Comparison of ENCODE assay signal across 8 cellular contexts in the genomic region with DNA sequence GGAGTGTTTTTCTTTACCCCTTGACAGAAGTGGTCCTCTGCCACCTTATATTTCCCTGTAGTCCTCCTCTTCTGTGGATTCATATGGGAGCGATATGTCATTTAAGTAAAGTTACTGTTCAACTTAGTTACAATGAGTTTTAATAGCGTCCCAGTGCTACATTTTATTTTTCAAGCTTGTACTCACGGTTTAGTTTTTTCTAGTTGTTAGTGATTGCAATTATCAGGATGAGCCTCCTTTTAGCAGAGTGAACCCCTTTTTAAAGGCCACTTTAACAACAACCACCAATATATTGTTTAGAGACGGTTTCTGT. TPM values are rescaled to one million over a fixed set of nuclear protein-coding genes. Genes with fewer than 3 reads are reported as not detected.
DNase-seq lines count a peak whose midpoint lies in the region; ATAC-seq, FAIRE-seq and TF ChIP-seq lines count a peak whose summit lies in the region.

No MANE protein-coding gene starts in this region.

- no peak for DNase-seq in activated CD4-positive, alpha-beta T cell treated with anti-CD3 and anti-CD28 coated beads for 36 hours
- DNase-seq in activated CD4-positive, alpha-beta T cell treated with anti-CD3 and anti-CD28 coated beads for 1 hour, result no peak
- DNase-seq in astrocyte (ENCODE audit: low read depth), result no peak
- no peak for DNase-seq in thoracic aorta (ENCODE audit: low spot score)
- no peak for DNase-seq in NCI-H82 treated with DMSO at 0.1 percent for 48 hours (lab: John Stamatoyannopoulos, UW; ENCODE audit: unreplicated experiment)
- no peak for DNase-seq in GDM1 (lab: John Stamatoyannopoulos, UW)

- peaks cover 12% of the 10 kb centered on the region for H3K4me1 ChIP-seq in astrocyte (ENCODE audit: insufficient read depth, low read length)
- peaks cover 9 to 46% (median 16%) of the 10 kb centered on the region in 4 donors for H3K4me1 ChIP-seq in liver (ENCODE audit: control insufficient read depth in 4 of 4, insufficient read depth in 4 of 4, low read length in 3 of 4)
- H3K4me1 ChIP-seq in thoracic aorta (ENCODE audit: control insufficient read depth in 1 of 2, low read depth in 2 of 2), result peaks cover 23 to 34% of the 10 kb centered on the region in 2 donors

- no peaks in the 10 kb centered on the region for H3K27me3 Mint-ChIP-seq in activated CD4-positive, alpha-beta T cell treated with anti-CD3 and anti-CD28 coated beads for 36 hours
- H3K27me3 Mint-ChIP-seq in astrocyte (ENCODE audit: low read depth, unreplicated experiment), result no peaks in the 10 kb centered on the region

- H3K9ac ChIP-seq in astrocyte (ENCODE audit: low read length), result peak overlapping the region; percentile 100
- peak overlapping the region; percentile 99 for H3K9ac ChIP-seq in liver (ENCODE audit: low read depth in 1 of 2, low read length in 2 of 2)

- H3K36me3 ChIP-seq in astrocyte (ENCODE audit: insufficient read depth, low read length) (peaks cover 5% of the 10 kb centered on the region), liver (ENCODE audit: control insufficient read depth in 4 of 4, insufficient read depth in 3 of 4, low read depth in 1 of 4, low read length in 3 of 4) (peaks cover 0 to 1% (median 0%) of the 10 kb centered on the region in 4 donors), thoracic aorta (no peaks in the 10 kb centered on the region)

- H2AFZ ChIP-seq in astrocyte (ENCODE audit: low read depth, low read length), result no peak overlapping the region

- H3K27ac ChIP-seq in astrocyte (ENCODE audit: low read depth, low read length), result peak overlapping the region; percentile 96
- peak overlapping the region; percentile 94 to 99 for H3K27ac ChIP-seq in liver (ENCODE audit: low read depth in 1 of 2, low read length in 2 of 2)
- peak overlapping the region; percentile 96 to 100 for H3K27ac ChIP-seq in thoracic aorta

- no peak for ATAC-seq in activated CD4-positive, alpha-beta T cell treated with anti-CD3 and anti-CD28 coated beads for 36 hours
- ATAC-seq in thoracic aorta (ENCODE audit: insufficient number of reproducible peaks, low FRiP score, low read depth) (no peak), HG02642 (IDR thresholded peaks at IDR 0.05; ENCODE audit: poor library complexity, unreplicated experiment) (no peak)

- H3K4me1 Mint-ChIP-seq in activated CD4-positive, alpha-beta T cell treated with anti-CD3 and anti-CD28 coated beads for 36 hours, result peaks cover 39% of the 10 kb centered on the region
- H3K4me1 Mint-ChIP-seq in astrocyte (ENCODE audit: low read depth, unreplicated experiment), result peaks cover 16% of the 10 kb centered on the region

- TF ChIP-seq CTCF in astrocyte (IDR thresholded peaks at IDR 0.05; ENCODE audit: insufficient read depth, low read depth, low read length) (no peak), liver (IDR thresholded peaks at IDR 0.05; ENCODE audit: low read depth, low read length, missing input control) (no peak), thoracic aorta (IDR thresholded peaks at IDR 0.05) (no peak)

- 1% methylated on average over 4 of the region's 4 CpGs for WGBS in liver

- H3K36me3 Mint-ChIP-seq in activated CD4-positive, alpha-beta T cell treated with anti-CD3 and anti-CD28 coated beads for 36 hours (ENCODE audit: low read depth), result peaks cover 49% of the 10 kb centered on the region
- peaks cover 12% of the 10 kb centered on the region for H3K36me3 Mint-ChIP-seq in astrocyte (ENCODE audit: low read depth, unreplicated experiment)

- H4K20me1 ChIP-seq in astrocyte (ENCODE audit: insufficient read depth, low read length), result peaks cover 60% of the 10 kb centered on the region

- FAIRE-seq in astrocyte (lab: Jason Lieb, UNC), result no peak

- intact Hi-C loops in activated CD4-positive, alpha-beta T cell treated with anti-CD3 and anti-CD28 coated beads for 36 hours (cut with DNase I, micrococcal nuclease), result loop anchor here in 1 of 2 experiments (2.0 to 5.0 kb wide), 3 partner anchors 14 to 151 kb away; no protein-coding TSS in a partner anchor

- H3K79me2 ChIP-seq in astrocyte (ENCODE audit: insufficient read depth, low read length), result peaks cover 65% of the 10 kb centered on the region

- H3K4me3 ChIP-seq in astrocyte (ENCODE audit: insufficient read depth, low read depth, low read length), result peak overlapping the region; percentile 100
- H3K4me3 ChIP-seq in liver (ENCODE audit: low read depth in 1 of 3, low read length in 3 of 3), result peak overlapping the region; percentile 85 to 95 (median 90)
- H3K4me3 ChIP-seq in thoracic aorta, result peak overlapping the region; percentile 81

- H3K27ac Mint-ChIP-seq in activated CD4-positive, alpha-beta T cell treated with anti-CD3 and anti-CD28 coated beads for 36 hours, result peak overlapping the region; percentile 100
- peak overlapping the region; percentile 94 for H3K27ac Mint-ChIP-seq in astrocyte (ENCODE audit: unreplicated experiment)

- H3K4me2 ChIP-seq in astrocyte (ENCODE audit: low read length), result peak overlapping the region; percentile 95

- peak overlapping the region; percentile 100 for H3K4me3 Mint-ChIP-seq in activated CD4-positive, alpha-beta T cell treated with anti-CD3 and anti-CD28 coated beads for 36 hours
- H3K4me3 Mint-ChIP-seq in astrocyte (ENCODE audit: unreplicated experiment), result peak overlapping the region; percentile 100

- H3K27me3 ChIP-seq in astrocyte (ENCODE audit: insufficient read depth, low read length) (no peaks in the 10 kb centered on the region), liver (ENCODE audit: control insufficient read depth in 4 of 4, insufficient read depth in 4 of 4, low read length in 3 of 4) (no peaks in the 10 kb centered on the region), thoracic aorta (replicated peaks; ENCODE audit: insufficient read depth) (no peaks in the 10 kb centered on the region)

- POLR2A ChIA-PET in activated CD4-positive, alpha-beta T cell treated with anti-CD3 and anti-CD28 coated beads for 36 hours (lab: Charles Lee), result interaction anchor here (0.6 to 3.5 kb wide), 4 partner anchors 26 to 152 kb away, joined by 3 to 11 read pairs (median 3); no protein-coding TSS in a partner anchor

- H3K9me3 ChIP-seq in astrocyte (ENCODE audit: insufficient read depth, low read depth, low read length), result no peaks in the 10 kb centered on the region
- H3K9me3 ChIP-seq in liver (ENCODE audit: control insufficient read depth in 4 of 4, low read length in 3 of 4), result no peaks in the 10 kb centered on the region
- no peaks in the 10 kb centered on the region for H3K9me3 ChIP-seq in thoracic aorta

- H3K9me3 Mint-ChIP-seq in activated CD4-positive, alpha-beta T cell treated with anti-CD3 and anti-CD28 coated beads for 36 hours (ENCODE audit: low read depth), result no peaks in the 10 kb centered on the region
- no peaks in the 10 kb centered on the region for H3K9me3 Mint-ChIP-seq in astrocyte (ENCODE audit: unreplicated experiment)

- no peak for TF ChIP-seq RAD21 in liver (IDR thresholded peaks at IDR 0.05)

- CTCF ChIA-PET in activated CD4-positive, alpha-beta T cell treated with anti-CD3 and anti-CD28 coated beads for 36 hours (lab: Charles Lee), result interaction anchor here (0.6 to 0.8 kb wide), 2 partner anchors 178 to 1885 kb away, joined by 3 read pairs; no protein-coding TSS in a partner anchor

TF ChIP-seq in liver, 16 proteins besides CTCF, POLR2A, EP300 and RAD21 (continues in another document):
- TF ChIP-seq, protein P1, sequence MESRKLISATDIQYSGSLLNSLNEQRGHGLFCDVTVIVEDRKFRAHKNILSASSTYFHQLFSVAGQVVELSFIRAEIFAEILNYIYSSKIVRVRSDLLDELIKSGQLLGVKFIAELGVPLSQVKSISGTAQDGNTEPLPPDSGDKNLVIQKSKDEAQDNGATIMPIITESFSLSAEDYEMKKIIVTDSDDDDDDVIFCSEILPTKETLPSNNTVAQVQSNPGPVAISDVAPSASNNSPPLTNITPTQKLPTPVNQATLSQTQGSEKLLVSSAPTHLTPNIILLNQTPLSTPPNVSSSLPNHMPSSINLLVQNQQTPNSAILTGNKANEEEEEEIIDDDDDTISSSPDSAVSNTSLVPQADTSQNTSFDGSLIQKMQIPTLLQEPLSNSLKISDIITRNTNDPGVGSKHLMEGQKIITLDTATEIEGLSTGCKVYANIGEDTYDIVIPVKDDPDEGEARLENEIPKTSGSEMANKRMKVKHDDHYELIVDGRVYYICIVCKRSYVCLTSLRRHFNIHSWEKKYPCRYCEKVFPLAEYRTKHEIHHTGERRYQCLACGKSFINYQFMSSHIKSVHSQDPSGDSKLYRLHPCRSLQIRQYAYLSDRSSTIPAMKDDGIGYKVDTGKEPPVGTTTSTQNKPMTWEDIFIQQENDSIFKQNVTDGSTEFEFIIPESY (IDR thresholded peaks at IDR 0.05), result no peak
- TF ChIP-seq JUND (IDR thresholded peaks at IDR 0.05) (no peak), FOXA1 (IDR thresholded peaks at IDR 0.05) (no peak), SP1 (IDR thresholded peaks at IDR 0.05) (no peak), EGR1 (IDR thresholded peaks at IDR 0.05; ENCODE audit: low read depth in 2 of 2) (no peak), RXRA (IDR thresholded peaks at IDR 0.05) (no peak), TAF1 (conservative IDR thresholded peaks at IDR 0.05) (no peak), HNF4G (IDR thresholded peaks at IDR 0.05) (no peak), NR2F2 (IDR thresholded peaks at IDR 0.05) (no peak), YY1 (IDR thresholded peaks at IDR 0.05) (no peak)

RNA-seq across cellular contexts. Expression of gene PCF11, which starts 1.5 kb away (rescaled TPM):
- 10 to 100 TPM; 55.3 to 70.8 TPM for total RNA-seq in activated CD4-positive, alpha-beta T cell treated with anti-CD3 and anti-CD28 coated beads for 36 hours
- 35.9 and 40.7 TPM in 2 replicates for total RNA-seq in astrocyte
- total RNA-seq in liver, result 10 to 100 TPM; 30.3 to 39.7 TPM
- 1 to 10 TPM; 5.9 to 7.8 TPM for polyA plus RNA-seq in liver
- 100 to 1,000 TPM in 1 of 2 donors, 10 to 100 TPM in 1; 73.4 to 114 TPM for total RNA-seq in thoracic aorta

RNA-seq across cellular contexts. Expression of gene ANKRD42, which starts 35.1 kb away (rescaled TPM):
- total RNA-seq in activated CD4-positive, alpha-beta T cell treated with anti-CD3 and anti-CD28 coated beads for 36 hours, result 1 to 10 TPM; 3.1 to 4.9 TPM
- total RNA-seq in astrocyte, result 15.0 and 16.4 TPM in 2 replicates
- 1 to 10 TPM; 2.0 to 4.9 TPM for total RNA-seq in liver
- polyA plus RNA-seq in liver, result 1 to 10 TPM; 2.3 to 2.4 TPM
- 10 to 100 TPM; 11.6 to 25.6 TPM for total RNA-seq in thoracic aorta
